Comparison of ENCODE assay signal across 20 cellular contexts in genomic region chr20:42565106-42565990, GRCh38.
DNase-seq lines count a peak whose midpoint lies in the region; ATAC-seq, FAIRE-seq and TF ChIP-seq lines count a peak whose summit lies in the region.
"Had no signal": no experiment of that assay in that cellular context is flagged by ENCODE, and none has a peak within 500 bp of the region (broad histone marks: within the 10 kb centered on the region; RNA-seq: fewer than 3 reads in every experiment).

No MANE protein-coding gene starts in this region.

- H4K20me1 ChIP-seq in neural cell (ENCODE audit: insufficient read depth): no peaks in the 10 kb centered on the region

- no peaks in the 10 kb centered on the region for H3K9me2 ChIP-seq in neural cell (ENCODE audit: insufficient read depth, low read length)

- peak; percentile 66 for FAIRE-seq in HTR-8/SVneo (lab: Jason Lieb, UNC)
- FAIRE-seq: A204.1, D721Med, G401.6, GM12891, GM19239 had no signal

- TF ChIP-seq EP300 in esophagus muscularis mucosa (IDR thresholded peaks at IDR 0.05) (no peak), neural cell (conservative IDR thresholded peaks at IDR 0.05; ENCODE audit: poor library complexity, severe bottlenecking) (no peak), tibial nerve (IDR thresholded peaks at IDR 0.05) (no peak)

- no peak for TF ChIP-seq RAD21 in neural cell (conservative IDR thresholded peaks at IDR 0.05)

- no peak for DNase-seq in HTR-8/SVneo (ENCODE audit: insufficient read length, low spot score)
- peak; percentile 26 to 52 for DNase-seq in SJCRH30
- DNase-seq in esophagus muscularis mucosa (ENCODE audit: extremely low spot score): peak; percentile 90
- no peak for DNase-seq in heart left ventricle
- DNase-seq in tibial nerve (ENCODE audit: low spot score in 2 of 2): no peak
- DNase-seq in epidermal melanocyte (ENCODE audit: insufficient read length, low spot score): no peak
- DNase-seq in RPMI8226: no peak
- DNase-seq: ACHN; BE2C; C1 segment of cervical spinal cord; Caco-2; CD4-positive, CD25-positive, alpha-beta regulatory T cell; CD8-positive, alpha-beta memory T cell had no signal

- H3F3A ChIP-seq in neural cell (ENCODE audit: insufficient read depth, low read length, poor library complexity, severe bottlenecking): no peaks in the 10 kb centered on the region

- H3K27me3 ChIP-seq in SJCRH30: peaks cover 4% of the 10 kb centered on the region; the same call in 1 of the 2 replicates
- H3K27me3 ChIP-seq in esophagus muscularis mucosa: no peaks in the 10 kb centered on the region
- no peaks in the 10 kb centered on the region for H3K27me3 ChIP-seq in neural cell (ENCODE audit: insufficient read depth, low read depth, low read length)
- peaks cover 0 to 8% (median 0%) of the 10 kb centered on the region in 9 donors for H3K27me3 ChIP-seq in heart left ventricle
- no peaks in the 10 kb centered on the region for H3K27me3 ChIP-seq in tibial nerve
- H3K27me3 ChIP-seq: BE2C had no signal

- H2AFZ ChIP-seq in neural cell (ENCODE audit: low read depth, low read length): no peak overlapping the region

- H3K4me3 ChIP-seq in SJCRH30 (no peak overlapping the region), esophagus muscularis mucosa (no peak overlapping the region), neural cell (ENCODE audit: low read length) (no peak overlapping the region), heart left ventricle (no peak overlapping the region), tibial nerve (no peak overlapping the region)
- H3K4me3 ChIP-seq: HAP-1 had no signal

- TF ChIP-seq POLR2A in esophagus muscularis mucosa (IDR thresholded peaks at IDR 0.05; ENCODE audit: low read depth) (no peak), heart left ventricle (IDR thresholded peaks at IDR 0.05) (no peak), tibial nerve (IDR thresholded peaks at IDR 0.05) (no peak)

- intact Hi-C loops in esophagus muscularis mucosa (cut with DNase I) (loop anchor here (5.0 kb wide), 1 partner anchor 492 kb away; no protein-coding TSS in a partner anchor), heart left ventricle (cut with DNase I) (no loop called here)

- TF ChIP-seq CTCF in esophagus muscularis mucosa (IDR thresholded peaks at IDR 0.05) (no peak), neural cell (IDR thresholded peaks at IDR 0.05; ENCODE audit: poor library complexity, severe bottlenecking) (no peak), heart left ventricle (IDR thresholded peaks at IDR 0.05) (no peak), tibial nerve (IDR thresholded peaks at IDR 0.05) (no peak)

- H3K4me2 ChIP-seq in neural cell (ENCODE audit: low read length): no peak overlapping the region

- no peaks in the 10 kb centered on the region for H3K79me2 ChIP-seq in neural cell (replicated peaks; ENCODE audit: insufficient read depth, low read length)

- H3K9me3 ChIP-seq in SJCRH30 (replicated peaks) (no peaks in the 10 kb centered on the region), esophagus muscularis mucosa (no peaks in the 10 kb centered on the region), neural cell (ENCODE audit: low read length) (no peaks in the 10 kb centered on the region), heart left ventricle (no peaks in the 10 kb centered on the region), tibial nerve (peaks cover 0 to 10% (median 1%) of the 10 kb centered on the region in 4 donors)
- H3K9me3 ChIP-seq: BE2C, Caco-2, HAP-1 had no signal

- H3K4me1 ChIP-seq in SJCRH30: 0 out of 2 replicates have a peak, but pooled peaks cover 2% of the 10 kb centered on the region
- no peaks in the 10 kb centered on the region for H3K4me1 ChIP-seq in esophagus muscularis mucosa
- H3K4me1 ChIP-seq in heart left ventricle: no peaks in the 10 kb centered on the region
- H3K4me1 ChIP-seq in tibial nerve: no peaks in the 10 kb centered on the region
- H3K4me1 ChIP-seq: BE2C, Caco-2, HAP-1 had no signal

- no peak for ATAC-seq in heart left ventricle

- no peak overlapping the region for H3K27ac ChIP-seq in SJCRH30
- H3K27ac ChIP-seq in esophagus muscularis mucosa (replicated peaks in 1 of 4): no peak overlapping the region
- H3K27ac ChIP-seq in neural cell (ENCODE audit: low read length): no peak overlapping the region
- no peak overlapping the region for H3K27ac ChIP-seq in heart left ventricle
- no peak overlapping the region for H3K27ac ChIP-seq in tibial nerve

- H3K9ac ChIP-seq in neural cell (ENCODE audit: low read length): no peak overlapping the region

- WGBS in esophagus muscularis mucosa: 48% methylated on average over 10 of the region's 10 CpGs
- 60 to 66% (median 63%) methylated on average over 9 to 10 of the region's 10 CpGs for WGBS in heart left ventricle, 4 donors
- 57 to 62% methylated on average over 10 of the region's 10 CpGs for WGBS in tibial nerve, 2 donors

- H3K36me3 ChIP-seq in SJCRH30: no peaks in the 10 kb centered on the region
- H3K36me3 ChIP-seq in esophagus muscularis mucosa: no peaks in the 10 kb centered on the region
- H3K36me3 ChIP-seq in neural cell (ENCODE audit: insufficient read depth, low read length): no peaks in the 10 kb centered on the region
- no peaks in the 10 kb centered on the region for H3K36me3 ChIP-seq in heart left ventricle
- H3K36me3 ChIP-seq in tibial nerve: no peaks in the 10 kb centered on the region
- H3K36me3 ChIP-seq: BE2C, HAP-1 had no signal

TF ChIP-seq in neural cell, 6 proteins besides CTCF, POLR2A, EP300 and RAD21:
- no peak for TF ChIP-seq SMC3 (conservative IDR thresholded peaks at IDR 0.05; ENCODE audit: poor library complexity)
- peak; percentile 18 for TF ChIP-seq POLR2AphosphoS5 (IDR thresholded peaks at IDR 0.05)

Comparison
In these comparisons a context has a peak if more than half of its experiments do, and no peak if none do; other contexts are left out.
1. DNase-seq: peak in SJCRH30 (2 of 2) and esophagus muscularis mucosa (single experiment); none in HTR-8/SVneo (single experiment), heart left ventricle (0 of 5), tibial nerve (0 of 2), epidermal melanocyte (single experiment) and RPMI8226 (single experiment).